In the genomic region with DNA sequence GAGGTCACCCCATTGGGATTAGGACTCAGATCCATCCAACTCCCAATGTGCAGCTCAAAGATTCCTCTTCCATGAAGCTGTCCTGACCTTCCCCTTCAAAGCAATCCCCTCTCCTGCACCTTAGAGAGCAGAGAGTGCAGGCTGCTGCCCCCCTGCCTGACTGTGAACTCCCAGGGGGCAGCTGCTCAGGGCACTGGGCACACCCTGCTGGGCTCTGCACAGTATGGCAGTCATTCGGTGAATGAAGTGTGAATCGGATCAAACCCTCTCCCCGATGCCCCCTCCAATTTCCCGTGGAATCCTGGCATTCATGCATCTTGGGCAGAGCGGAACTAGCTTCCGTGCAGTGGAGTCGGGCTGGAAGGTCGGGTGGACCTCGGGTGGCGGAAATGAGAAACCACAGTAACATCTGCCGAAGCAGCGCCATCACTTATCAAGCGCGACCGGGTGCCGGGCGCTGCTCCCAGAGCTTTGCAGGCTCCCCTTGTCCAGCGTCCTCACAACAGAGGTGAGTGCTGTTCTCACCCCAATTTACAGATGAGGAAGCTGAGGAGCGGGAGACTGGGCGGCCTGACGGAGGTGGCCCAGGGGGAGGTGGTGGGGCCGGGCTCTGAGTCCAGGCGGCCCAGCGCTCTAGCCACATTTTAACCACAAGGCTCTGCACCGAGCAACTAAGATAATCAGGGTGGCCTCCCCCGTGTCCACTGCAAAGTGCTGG, we compare ENCODE assay signal across 1 cellular context.
TF ChIP-seq lines count a peak whose summit lies in the region.

No MANE protein-coding gene starts in this region.

TF ChIP-seq in K562, 482 proteins besides CTCF, POLR2A, EP300 and RAD21:
- TF ChIP-seq, protein P1, sequence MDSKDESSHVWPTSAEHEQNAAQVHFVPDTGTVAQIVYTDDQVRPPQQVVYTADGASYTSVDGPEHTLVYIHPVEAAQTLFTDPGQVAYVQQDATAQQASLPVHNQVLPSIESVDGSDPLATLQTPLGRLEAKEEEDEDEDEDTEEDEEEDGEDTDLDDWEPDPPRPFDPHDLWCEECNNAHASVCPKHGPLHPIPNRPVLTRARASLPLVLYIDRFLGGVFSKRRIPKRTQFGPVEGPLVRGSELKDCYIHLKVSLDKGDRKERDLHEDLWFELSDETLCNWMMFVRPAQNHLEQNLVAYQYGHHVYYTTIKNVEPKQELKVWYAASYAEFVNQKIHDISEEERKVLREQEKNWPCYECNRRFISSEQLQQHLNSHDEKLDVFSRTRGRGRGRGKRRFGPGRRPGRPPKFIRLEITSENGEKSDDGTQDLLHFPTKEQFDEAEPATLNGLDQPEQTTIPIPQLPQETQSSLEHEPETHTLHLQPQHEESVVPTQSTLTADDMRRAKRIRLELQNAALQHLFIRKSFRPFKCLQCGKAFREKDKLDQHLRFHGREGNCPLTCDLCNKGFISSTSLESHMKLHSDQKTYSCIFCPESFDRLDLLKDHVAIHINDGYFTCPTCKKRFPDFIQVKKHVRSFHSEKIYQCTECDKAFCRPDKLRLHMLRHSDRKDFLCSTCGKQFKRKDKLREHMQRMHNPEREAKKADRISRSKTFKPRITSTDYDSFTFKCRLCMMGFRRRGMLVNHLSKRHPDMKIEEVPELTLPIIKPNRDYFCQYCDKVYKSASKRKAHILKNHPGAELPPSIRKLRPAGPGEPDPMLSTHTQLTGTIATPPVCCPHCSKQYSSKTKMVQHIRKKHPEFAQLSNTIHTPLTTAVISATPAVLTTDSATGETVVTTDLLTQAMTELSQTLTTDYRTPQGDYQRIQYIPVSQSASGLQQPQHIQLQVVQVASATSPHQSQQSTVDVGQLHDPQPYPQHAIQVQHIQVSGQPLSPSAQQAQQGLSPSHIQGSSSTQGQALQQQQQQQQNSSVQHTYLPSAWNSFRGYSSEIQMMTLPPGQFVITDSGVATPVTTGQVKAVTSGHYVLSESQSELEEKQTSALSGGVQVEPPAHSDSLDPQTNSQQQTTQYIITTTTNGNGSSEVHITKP (IDR thresholded peaks at IDR 0.05; ENCODE audit: partially characterized antibody): peak; percentile 56
- TF ChIP-seq ATF1 (CRISPR knock-in tag; IDR thresholded peaks at IDR 0.05) (no peak), ATF1 (tag; IDR thresholded peaks at IDR 0.05) (no peak)
